In the genomic region with DNA sequence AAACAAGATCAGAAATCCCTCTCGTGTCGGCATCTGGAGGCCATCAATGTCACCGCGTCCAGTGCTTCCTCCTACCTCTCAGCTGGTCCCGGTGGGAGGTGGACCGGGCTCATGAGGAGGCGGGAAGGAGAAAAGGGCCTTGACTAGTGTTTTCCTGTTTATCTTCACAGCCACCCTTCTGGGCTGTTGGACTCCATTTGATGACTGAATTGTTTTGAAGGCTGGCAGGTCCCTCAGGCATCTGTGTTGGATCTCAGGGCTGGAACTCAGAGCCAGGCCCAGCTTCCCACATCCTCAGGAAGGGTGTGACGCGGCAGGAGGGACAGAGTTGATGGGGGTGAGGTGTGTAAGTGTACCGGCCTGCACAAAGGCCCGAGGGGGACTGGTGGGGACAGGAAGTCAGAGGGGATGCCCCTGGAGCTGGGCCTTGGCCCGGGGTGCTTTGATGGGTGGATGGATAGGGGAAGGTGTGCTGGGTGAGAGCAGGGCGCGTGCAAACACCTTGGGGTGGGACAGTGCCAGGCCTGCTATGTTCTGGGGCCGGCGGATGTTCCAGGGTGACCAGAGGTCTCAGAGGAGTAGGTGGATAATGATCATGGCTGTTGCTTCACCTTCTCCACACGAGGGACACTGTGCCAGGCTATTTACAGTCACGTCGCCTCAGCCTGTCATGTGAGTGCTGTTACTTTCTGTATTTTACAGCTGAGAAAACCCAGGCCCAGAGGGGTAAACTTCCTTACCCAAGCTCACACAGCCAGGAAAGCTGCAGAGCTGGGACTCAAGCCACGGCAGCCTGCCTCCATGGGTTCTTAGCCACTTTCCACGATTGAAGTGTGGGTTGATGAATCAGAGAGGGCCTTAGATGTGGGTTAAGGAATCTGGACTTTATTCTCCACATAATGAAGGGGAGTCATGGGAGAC, we compare ENCODE assay signal across 1 cellular context.
TF ChIP-seq lines count a peak whose summit lies in the region.

No MANE protein-coding gene starts in this region.

TF ChIP-seq in HepG2, 621 proteins besides CTCF, POLR2A, EP300 and RAD21 (continued from another document and continues in another):
- TF ChIP-seq, protein P1, sequence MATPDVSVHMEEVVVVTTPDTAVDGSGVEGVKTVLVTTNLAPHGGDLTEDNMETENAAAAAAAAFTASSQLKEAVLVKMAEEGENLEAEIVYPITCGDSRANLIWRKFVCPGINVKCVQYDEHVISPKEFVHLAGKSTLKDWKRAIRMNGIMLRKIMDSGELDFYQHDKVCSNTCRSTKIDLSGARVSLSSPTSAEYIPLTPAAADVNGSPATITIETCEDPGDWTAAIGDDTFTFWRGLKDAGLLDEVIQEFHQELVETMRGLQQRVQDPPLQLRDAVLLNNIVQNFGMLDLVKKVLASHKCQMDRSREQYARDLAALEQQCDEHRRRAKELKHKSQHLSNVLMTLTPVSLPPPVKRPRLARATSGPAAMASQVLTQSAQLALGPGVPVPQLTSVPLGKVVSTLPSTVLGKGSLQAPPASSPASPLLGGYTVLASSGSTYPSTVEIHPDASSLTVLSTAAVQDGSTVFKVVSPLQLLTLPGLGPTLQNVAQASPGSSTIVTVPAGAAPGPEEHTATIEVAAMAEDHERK (CRISPR knock-in tag; IDR thresholded peaks at IDR 0.05; ENCODE audit: low read depth) = no peak
- TF ChIP-seq, protein P2, sequence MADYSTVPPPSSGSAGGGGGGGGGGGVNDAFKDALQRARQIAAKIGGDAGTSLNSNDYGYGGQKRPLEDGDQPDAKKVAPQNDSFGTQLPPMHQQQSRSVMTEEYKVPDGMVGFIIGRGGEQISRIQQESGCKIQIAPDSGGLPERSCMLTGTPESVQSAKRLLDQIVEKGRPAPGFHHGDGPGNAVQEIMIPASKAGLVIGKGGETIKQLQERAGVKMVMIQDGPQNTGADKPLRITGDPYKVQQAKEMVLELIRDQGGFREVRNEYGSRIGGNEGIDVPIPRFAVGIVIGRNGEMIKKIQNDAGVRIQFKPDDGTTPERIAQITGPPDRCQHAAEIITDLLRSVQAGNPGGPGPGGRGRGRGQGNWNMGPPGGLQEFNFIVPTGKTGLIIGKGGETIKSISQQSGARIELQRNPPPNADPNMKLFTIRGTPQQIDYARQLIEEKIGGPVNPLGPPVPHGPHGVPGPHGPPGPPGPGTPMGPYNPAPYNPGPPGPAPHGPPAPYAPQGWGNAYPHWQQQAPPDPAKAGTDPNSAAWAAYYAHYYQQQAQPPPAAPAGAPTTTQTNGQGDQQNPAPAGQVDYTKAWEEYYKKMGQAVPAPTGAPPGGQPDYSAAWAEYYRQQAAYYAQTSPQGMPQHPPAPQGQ (CRISPR knock-in tag; IDR thresholded peaks at IDR 0.05; ENCODE audit: borderline replicate concordance) = no peak
- TF ChIP-seq ZNF121 (CRISPR knock-in tag; IDR thresholded peaks at IDR 0.05) (no peak; the same call in 1 of the 2 replicates), KLF13 (CRISPR knock-in tag; IDR thresholded peaks at IDR 0.05) (no peak), HES4 (CRISPR knock-in tag; IDR thresholded peaks at IDR 0.05; ENCODE audit: borderline replicate concordance) (no peak), ZNF431 (CRISPR knock-in tag; IDR thresholded peaks at IDR 0.05; ENCODE audit: borderline replicate concordance, low read depth) (no peak), NFIC (IDR thresholded peaks at IDR 0.05; ENCODE audit: low read length) (no peak), ZNF850 (CRISPR knock-in tag; conservative IDR thresholded peaks at IDR 0.05) (no peak), ZNF563 (CRISPR knock-in tag; IDR thresholded peaks at IDR 0.05) (0 out of 2 replicates have a peak, but pooled peaks have one; percentile 23), ATM (IDR thresholded peaks at IDR 0.05; ENCODE audit: borderline replicate concordance) (no peak), IKZF4 (CRISPR knock-in tag; IDR thresholded peaks at IDR 0.05; ENCODE audit: borderline replicate concordance, low read depth, not compliant biosample characterization) (no peak), ZNF672 (CRISPR knock-in tag; IDR thresholded peaks at IDR 0.05) (no peak), ZNF747 (CRISPR knock-in tag; IDR thresholded peaks at IDR 0.05; ENCODE audit: borderline replicate concordance) (no peak), ISL2 (CRISPR knock-in tag; IDR thresholded peaks at IDR 0.05) (no peak), ZNF564 (CRISPR knock-in tag; IDR thresholded peaks at IDR 0.05) (no peak), AHR (CRISPR knock-in tag; IDR thresholded peaks at IDR 0.05) (no peak), TEAD3 (CRISPR knock-in tag; optimal IDR thresholded peaks at IDR 0.05; ENCODE audit: borderline replicate concordance) (peak; percentile 31), HOXA3 (CRISPR knock-in tag; IDR thresholded peaks at IDR 0.05) (no peak), AKAP8 (CRISPR knock-in tag; IDR thresholded peaks at IDR 0.05) (no peak), SCMH1 (CRISPR knock-in tag; IDR thresholded peaks at IDR 0.05; ENCODE audit: borderline replicate concordance) (no peak), MYNN (CRISPR knock-in tag; IDR thresholded peaks at IDR 0.05; ENCODE audit: low read depth) (no peak), ZNF496 (CRISPR knock-in tag; IDR thresholded peaks at IDR 0.05; ENCODE audit: insufficient replicate concordance) (no peak), ZKSCAN5 (CRISPR knock-in tag; IDR thresholded peaks at IDR 0.05) (no peak), ZFP36 (IDR thresholded peaks at IDR 0.05; ENCODE audit: borderline replicate concordance, low read depth, low read length, partially characterized antibody) (peak; percentile 76), ZNF619 (CRISPR knock-in tag; IDR thresholded peaks at IDR 0.05) (no peak), NONO (IDR thresholded peaks at IDR 0.05) (no peak), NONO (CRISPR knock-in tag; conservative IDR thresholded peaks at IDR 0.05) (no peak)
- TF ChIP-seq, protein P3, sequence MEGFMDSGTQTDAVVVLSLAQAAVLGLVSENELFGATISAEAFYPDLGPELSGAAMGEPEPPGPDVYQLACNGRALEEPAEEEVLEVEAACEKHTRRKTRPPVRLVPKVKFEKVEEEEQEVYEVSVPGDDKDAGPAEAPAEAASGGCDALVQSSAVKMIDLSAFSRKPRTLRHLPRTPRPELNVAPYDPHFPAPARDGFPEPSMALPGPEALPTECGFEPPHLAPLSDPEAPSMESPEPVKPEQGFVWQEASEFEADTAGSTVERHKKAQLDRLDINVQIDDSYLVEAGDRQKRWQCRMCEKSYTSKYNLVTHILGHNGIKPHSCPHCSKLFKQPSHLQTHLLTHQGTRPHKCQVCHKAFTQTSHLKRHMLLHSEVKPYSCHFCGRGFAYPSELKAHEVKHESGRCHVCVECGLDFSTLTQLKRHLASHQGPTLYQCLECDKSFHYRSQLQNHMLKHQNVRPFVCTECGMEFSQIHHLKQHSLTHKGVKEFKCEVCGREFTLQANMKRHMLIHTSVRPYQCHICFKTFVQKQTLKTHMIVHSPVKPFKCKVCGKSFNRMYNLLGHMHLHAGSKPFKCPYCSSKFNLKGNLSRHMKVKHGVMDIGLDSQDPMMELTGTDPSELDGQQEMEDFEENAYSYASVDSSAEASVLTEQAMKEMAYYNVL (CRISPR knock-in tag; IDR thresholded peaks at IDR 0.05; ENCODE audit: borderline replicate concordance) = no peak
- TF ChIP-seq, protein P4, sequence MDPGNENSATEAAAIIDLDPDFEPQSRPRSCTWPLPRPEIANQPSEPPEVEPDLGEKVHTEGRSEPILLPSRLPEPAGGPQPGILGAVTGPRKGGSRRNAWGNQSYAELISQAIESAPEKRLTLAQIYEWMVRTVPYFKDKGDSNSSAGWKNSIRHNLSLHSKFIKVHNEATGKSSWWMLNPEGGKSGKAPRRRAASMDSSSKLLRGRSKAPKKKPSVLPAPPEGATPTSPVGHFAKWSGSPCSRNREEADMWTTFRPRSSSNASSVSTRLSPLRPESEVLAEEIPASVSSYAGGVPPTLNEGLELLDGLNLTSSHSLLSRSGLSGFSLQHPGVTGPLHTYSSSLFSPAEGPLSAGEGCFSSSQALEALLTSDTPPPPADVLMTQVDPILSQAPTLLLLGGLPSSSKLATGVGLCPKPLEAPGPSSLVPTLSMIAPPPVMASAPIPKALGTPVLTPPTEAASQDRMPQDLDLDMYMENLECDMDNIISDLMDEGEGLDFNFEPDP (CRISPR knock-in tag; conservative IDR thresholded peaks at IDR 0.05) = no peak
- TF ChIP-seq, protein P5, sequence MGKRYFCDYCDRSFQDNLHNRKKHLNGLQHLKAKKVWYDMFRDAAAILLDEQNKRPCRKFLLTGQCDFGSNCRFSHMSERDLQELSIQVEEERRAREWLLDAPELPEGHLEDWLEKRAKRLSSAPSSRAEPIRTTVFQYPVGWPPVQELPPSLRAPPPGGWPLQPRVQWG (CRISPR knock-in tag; IDR thresholded peaks at IDR 0.05; ENCODE audit: borderline replicate concordance, low read depth) = no peak
- TF ChIP-seq, protein P6, sequence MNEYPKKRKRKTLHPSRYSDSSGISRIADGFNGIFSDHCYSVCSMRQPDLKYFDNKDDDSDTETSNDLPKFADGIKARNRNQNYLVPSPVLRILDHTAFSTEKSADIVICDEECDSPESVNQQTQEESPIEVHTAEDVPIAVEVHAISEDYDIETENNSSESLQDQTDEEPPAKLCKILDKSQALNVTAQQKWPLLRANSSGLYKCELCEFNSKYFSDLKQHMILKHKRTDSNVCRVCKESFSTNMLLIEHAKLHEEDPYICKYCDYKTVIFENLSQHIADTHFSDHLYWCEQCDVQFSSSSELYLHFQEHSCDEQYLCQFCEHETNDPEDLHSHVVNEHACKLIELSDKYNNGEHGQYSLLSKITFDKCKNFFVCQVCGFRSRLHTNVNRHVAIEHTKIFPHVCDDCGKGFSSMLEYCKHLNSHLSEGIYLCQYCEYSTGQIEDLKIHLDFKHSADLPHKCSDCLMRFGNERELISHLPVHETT (CRISPR knock-in tag; conservative IDR thresholded peaks at IDR 0.05) = no peak
- TF ChIP-seq, protein P7, sequence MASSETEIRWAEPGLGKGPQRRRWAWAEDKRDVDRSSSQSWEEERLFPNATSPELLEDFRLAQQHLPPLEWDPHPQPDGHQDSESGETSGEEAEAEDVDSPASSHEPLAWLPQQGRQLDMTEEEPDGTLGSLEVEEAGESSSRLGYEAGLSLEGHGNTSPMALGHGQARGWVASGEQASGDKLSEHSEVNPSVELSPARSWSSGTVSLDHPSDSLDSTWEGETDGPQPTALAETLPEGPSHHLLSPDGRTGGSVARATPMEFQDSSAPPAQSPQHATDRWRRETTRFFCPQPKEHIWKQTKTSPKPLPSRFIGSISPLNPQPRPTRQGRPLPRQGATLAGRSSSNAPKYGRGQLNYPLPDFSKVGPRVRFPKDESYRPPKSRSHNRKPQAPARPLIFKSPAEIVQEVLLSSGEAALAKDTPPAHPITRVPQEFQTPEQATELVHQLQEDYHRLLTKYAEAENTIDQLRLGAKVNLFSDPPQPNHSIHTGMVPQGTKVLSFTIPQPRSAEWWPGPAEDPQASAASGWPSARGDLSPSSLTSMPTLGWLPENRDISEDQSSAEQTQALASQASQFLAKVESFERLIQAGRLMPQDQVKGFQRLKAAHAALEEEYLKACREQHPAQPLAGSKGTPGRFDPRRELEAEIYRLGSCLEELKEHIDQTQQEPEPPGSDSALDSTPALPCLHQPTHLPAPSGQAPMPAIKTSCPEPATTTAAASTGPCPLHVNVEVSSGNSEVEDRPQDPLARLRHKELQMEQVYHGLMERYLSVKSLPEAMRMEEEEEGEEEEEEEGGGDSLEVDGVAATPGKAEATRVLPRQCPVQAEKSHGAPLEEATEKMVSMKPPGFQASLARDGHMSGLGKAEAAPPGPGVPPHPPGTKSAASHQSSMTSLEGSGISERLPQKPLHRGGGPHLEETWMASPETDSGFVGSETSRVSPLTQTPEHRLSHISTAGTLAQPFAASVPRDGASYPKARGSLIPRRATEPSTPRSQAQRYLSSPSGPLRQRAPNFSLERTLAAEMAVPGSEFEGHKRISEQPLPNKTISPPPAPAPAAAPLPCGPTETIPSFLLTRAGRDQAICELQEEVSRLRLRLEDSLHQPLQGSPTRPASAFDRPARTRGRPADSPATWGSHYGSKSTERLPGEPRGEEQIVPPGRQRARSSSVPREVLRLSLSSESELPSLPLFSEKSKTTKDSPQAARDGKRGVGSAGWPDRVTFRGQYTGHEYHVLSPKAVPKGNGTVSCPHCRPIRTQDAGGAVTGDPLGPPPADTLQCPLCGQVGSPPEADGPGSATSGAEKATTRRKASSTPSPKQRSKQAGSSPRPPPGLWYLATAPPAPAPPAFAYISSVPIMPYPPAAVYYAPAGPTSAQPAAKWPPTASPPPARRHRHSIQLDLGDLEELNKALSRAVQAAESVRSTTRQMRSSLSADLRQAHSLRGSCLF (CRISPR knock-in tag; IDR thresholded peaks at IDR 0.05; ENCODE audit: borderline replicate concordance) = no peak
- TF ChIP-seq, protein P8, sequence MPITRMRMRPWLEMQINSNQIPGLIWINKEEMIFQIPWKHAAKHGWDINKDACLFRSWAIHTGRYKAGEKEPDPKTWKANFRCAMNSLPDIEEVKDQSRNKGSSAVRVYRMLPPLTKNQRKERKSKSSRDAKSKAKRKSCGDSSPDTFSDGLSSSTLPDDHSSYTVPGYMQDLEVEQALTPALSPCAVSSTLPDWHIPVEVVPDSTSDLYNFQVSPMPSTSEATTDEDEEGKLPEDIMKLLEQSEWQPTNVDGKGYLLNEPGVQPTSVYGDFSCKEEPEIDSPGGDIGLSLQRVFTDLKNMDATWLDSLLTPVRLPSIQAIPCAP (CRISPR knock-in tag; IDR thresholded peaks at IDR 0.05; ENCODE audit: low read depth) = no peak
- TF ChIP-seq, protein P9, sequence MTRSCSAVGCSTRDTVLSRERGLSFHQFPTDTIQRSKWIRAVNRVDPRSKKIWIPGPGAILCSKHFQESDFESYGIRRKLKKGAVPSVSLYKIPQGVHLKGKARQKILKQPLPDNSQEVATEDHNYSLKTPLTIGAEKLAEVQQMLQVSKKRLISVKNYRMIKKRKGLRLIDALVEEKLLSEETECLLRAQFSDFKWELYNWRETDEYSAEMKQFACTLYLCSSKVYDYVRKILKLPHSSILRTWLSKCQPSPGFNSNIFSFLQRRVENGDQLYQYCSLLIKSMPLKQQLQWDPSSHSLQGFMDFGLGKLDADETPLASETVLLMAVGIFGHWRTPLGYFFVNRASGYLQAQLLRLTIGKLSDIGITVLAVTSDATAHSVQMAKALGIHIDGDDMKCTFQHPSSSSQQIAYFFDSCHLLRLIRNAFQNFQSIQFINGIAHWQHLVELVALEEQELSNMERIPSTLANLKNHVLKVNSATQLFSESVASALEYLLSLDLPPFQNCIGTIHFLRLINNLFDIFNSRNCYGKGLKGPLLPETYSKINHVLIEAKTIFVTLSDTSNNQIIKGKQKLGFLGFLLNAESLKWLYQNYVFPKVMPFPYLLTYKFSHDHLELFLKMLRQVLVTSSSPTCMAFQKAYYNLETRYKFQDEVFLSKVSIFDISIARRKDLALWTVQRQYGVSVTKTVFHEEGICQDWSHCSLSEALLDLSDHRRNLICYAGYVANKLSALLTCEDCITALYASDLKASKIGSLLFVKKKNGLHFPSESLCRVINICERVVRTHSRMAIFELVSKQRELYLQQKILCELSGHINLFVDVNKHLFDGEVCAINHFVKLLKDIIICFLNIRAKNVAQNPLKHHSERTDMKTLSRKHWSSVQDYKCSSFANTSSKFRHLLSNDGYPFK (CRISPR knock-in tag; IDR thresholded peaks at IDR 0.05; ENCODE audit: borderline replicate concordance) = no peak
- TF ChIP-seq, protein P10, sequence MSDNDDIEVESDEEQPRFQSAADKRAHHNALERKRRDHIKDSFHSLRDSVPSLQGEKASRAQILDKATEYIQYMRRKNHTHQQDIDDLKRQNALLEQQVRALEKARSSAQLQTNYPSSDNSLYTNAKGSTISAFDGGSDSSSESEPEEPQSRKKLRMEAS (IDR thresholded peaks at IDR 0.05) = peak; percentile 38; the same call in 1 of the 2 replicates
